In genomic region chr17:81129711-81130367, GRCh38 we compare ENCODE assay signal across 23 cellular contexts. TPM values are rescaled to one million over a fixed set of nuclear protein-coding genes. Genes with fewer than 3 reads are reported as not detected.
"Had no signal": no experiment of that assay in that cellular context is flagged by ENCODE, and none has a peak within 500 bp of the region (broad histone marks: within the 10 kb centered on the region; RNA-seq: fewer than 3 reads in every experiment).

No MANE protein-coding gene starts in this region.

- H3K9me3 Mint-ChIP-seq: activated CD4-positive, alpha-beta T cell treated with anti-CD3 and anti-CD28 coated beads, Interleukin-2, amount 10 ng/mL, durations not matched to agents 24 days and 14 days; activated naive CD4-positive, alpha-beta T cell treated with anti-CD3 and anti-CD28 coated beads for 36 hours; activated T-cell treated with anti-CD3 and anti-CD28 coated beads, Interleukin-2, amount 50 U/mL, for 4 hours; brain; immature natural killer cell; natural killer cell; type B pancreatic cell had no signal

- H3K4me3 Mint-ChIP-seq: activated CD4-positive, alpha-beta T cell treated with anti-CD3 and anti-CD28 coated beads, Interleukin-2, amount 10 ng/mL, durations not matched to agents 24 days and 14 days; activated CD8-positive, alpha-beta T cell treated with anti-CD3 and anti-CD28 coated beads, Interleukin-2, amount 10 ng/mL, durations not matched to agents 7 days and 5 days; activated naive CD4-positive, alpha-beta T cell treated with anti-CD3 and anti-CD28 coated beads for 36 hours; activated T-cell treated with anti-CD3 and anti-CD28 coated beads, Interleukin-2, amount 50 U/mL, for 4 hours; brain; immature natural killer cell; natural killer cell; type B pancreatic cell had no signal

- H3K4me1 Mint-ChIP-seq: activated CD4-positive, alpha-beta T cell treated with anti-CD3 and anti-CD28 coated beads, Interleukin-2, amount 10 ng/mL, durations not matched to agents 24 days and 14 days; brain; immature natural killer cell; natural killer cell had no signal

- H3K27me3 Mint-ChIP-seq: activated CD4-positive, alpha-beta T cell treated with anti-CD3 and anti-CD28 coated beads, Interleukin-2, amount 10 ng/mL, durations not matched to agents 24 days and 14 days; brain; type B pancreatic cell had no signal

- DNase-seq: activated CD4-positive, alpha-beta T cell treated with anti-CD3 and anti-CD28 coated beads, Interleukin-2, amount 10 ng/mL, durations not matched to agents 24 days and 14 days; activated CD8-positive, alpha-beta T cell treated with anti-CD3 and anti-CD28 coated beads, Interleukin-2, amount 10 ng/mL, durations not matched to agents 7 days and 5 days; activated naive CD4-positive, alpha-beta T cell treated with anti-CD3 and anti-CD28 coated beads for 36 hours; activated T-cell treated with anti-CD3 and anti-CD28 coated beads, Interleukin-2, amount 50 U/mL, for 4 hours; central memory CD4-positive, alpha-beta T cell; colonic mucosa; erythroblast; heart right ventricle; immature natural killer cell; kidney glomerular epithelial cell; natural killer cell; retina; stimulated activated CD4-positive, alpha-beta T cell treated with anti-CD3 and anti-CD28 coated beads, Interleukin-2, amount 100 ng/mL, for 24 hours; stimulated activated naive CD8-positive, alpha-beta T cell treated with anti-CD3 and anti-CD28 coated beads, Interleukin-15, Interleukin-2, amounts not matched to agents 100 U/mL and 50 U/mL, for 24 hours; T-helper 1 cell; T1000 had no signal

- H3K27ac ChIP-seq: colonic mucosa, heart right ventricle, neutrophil, suprapubic skin had no signal

- H3K27ac Mint-ChIP-seq: activated CD4-positive, alpha-beta T cell treated with anti-CD3 and anti-CD28 coated beads, Interleukin-2, amount 10 ng/mL, durations not matched to agents 24 days and 14 days; activated CD8-positive, alpha-beta T cell treated with anti-CD3 and anti-CD28 coated beads, Interleukin-2, amount 10 ng/mL, durations not matched to agents 7 days and 5 days; activated naive CD4-positive, alpha-beta T cell treated with anti-CD3 and anti-CD28 coated beads for 36 hours; brain; natural killer cell; type B pancreatic cell had no signal

- H3K4me3 ChIP-seq: heart right ventricle, suprapubic skin had no signal

- H3K27me3 ChIP-seq: colonic mucosa, heart right ventricle, neutrophil had no signal

- H3K4me1 ChIP-seq: colonic mucosa had no signal

- ATAC-seq: activated CD8-positive, alpha-beta T cell treated with anti-CD3 and anti-CD28 coated beads, Interleukin-2, amount 10 ng/mL, durations not matched to agents 7 days and 5 days; activated T-cell treated with anti-CD3 and anti-CD28 coated beads, Interleukin-2, amount 50 U/mL, for 4 hours; heart right ventricle; natural killer cell; stimulated activated naive CD8-positive, alpha-beta T cell treated with anti-CD3 and anti-CD28 coated beads, Interleukin-15, Interleukin-2, amounts not matched to agents 100 U/mL and 50 U/mL, for 24 hours had no signal

- H3K9me3 ChIP-seq: colonic mucosa, heart right ventricle, neutrophil, suprapubic skin had no signal

- H3K36me3 Mint-ChIP-seq: brain, immature natural killer cell, natural killer cell, type B pancreatic cell had no signal

- H3K36me3 ChIP-seq: colonic mucosa, heart right ventricle, suprapubic skin had no signal

RNA-seq across cellular contexts. Expression of gene PVALEF, which starts 35.5 kb away (rescaled TPM):
- total RNA-seq: activated CD4-positive, alpha-beta T cell treated with anti-CD3 and anti-CD28 coated beads, Interleukin-2, amount 10 ng/mL, durations not matched to agents 24 days and 14 days; activated CD8-positive, alpha-beta T cell treated with anti-CD3 and anti-CD28 coated beads, Interleukin-2, amount 10 ng/mL, durations not matched to agents 7 days and 5 days; activated naive CD4-positive, alpha-beta T cell treated with anti-CD3 and anti-CD28 coated beads for 36 hours; activated T-cell treated with anti-CD3 and anti-CD28 coated beads, Interleukin-2, amount 50 U/mL, for 4 hours; colonic mucosa; frontal cortex; heart right ventricle; lower leg skin; mesenteric fat pad; natural killer cell; suprapubic skin had no signal
